In the genomic region with DNA sequence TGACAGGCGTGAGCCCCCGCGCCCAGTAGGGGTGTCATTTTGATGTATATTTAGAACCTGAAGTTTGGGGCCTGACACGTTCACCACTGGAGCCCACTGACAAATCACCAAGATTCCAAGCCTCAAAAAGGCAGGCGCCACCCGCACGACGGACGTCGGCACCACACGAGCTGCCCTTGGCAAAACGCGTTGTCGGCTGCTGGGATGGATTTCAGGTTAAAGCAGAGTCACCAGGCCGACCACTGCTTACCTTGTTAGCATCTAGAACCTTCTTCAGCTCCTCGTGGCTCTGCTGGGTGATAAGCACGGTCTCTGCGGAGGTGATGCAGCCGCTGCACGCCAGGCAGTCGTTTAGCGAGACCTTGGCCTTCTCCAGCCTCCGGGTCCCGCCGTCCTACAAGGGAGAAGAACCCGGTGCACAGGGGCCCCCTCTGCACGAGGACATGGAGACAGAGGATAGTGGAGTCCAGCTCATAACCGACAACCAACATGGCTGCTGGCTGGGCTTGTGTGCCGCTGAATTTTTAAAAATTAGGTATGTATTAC, we compare ENCODE assay signal across 15 cellular contexts. TPM values are rescaled to one million over a fixed set of nuclear protein-coding genes. Genes with fewer than 3 reads are reported as not detected.
DNase-seq lines count a peak whose midpoint lies in the region; ATAC-seq and TF ChIP-seq lines count a peak whose summit lies in the region.
"Had no signal": no experiment of that assay in that cellular context is flagged by ENCODE, and none has a peak within 500 bp of the region (broad histone marks: within the 10 kb centered on the region; RNA-seq: fewer than 3 reads in every experiment).

No MANE protein-coding gene starts in this region.

- intact Hi-C loops in CD4-positive, alpha-beta T cell (cut with DNase I, micrococcal nuclease), result no loop called here
- intact Hi-C loops in prostate gland (cut with DNase I) (no loop called here), dorsolateral prefrontal cortex (cut with DNase I) (no loop called here)

- no peaks in the 10 kb centered on the region for H3K27me3 ChIP-seq in CD4-positive, alpha-beta T cell (ENCODE audit: control insufficient read depth, insufficient read depth, low read length)
- H3K27me3 ChIP-seq in prostate gland (replicated peaks; ENCODE audit: insufficient read depth) (no peaks in the 10 kb centered on the region), dorsolateral prefrontal cortex (no peaks in the 10 kb centered on the region)

- no peaks in the 10 kb centered on the region for H3K4me1 ChIP-seq in prostate gland (replicated peaks)

- no peaks in the 10 kb centered on the region for H3K9me3 ChIP-seq in CD4-positive, alpha-beta T cell (ENCODE audit: control insufficient read depth, low read length)
- no peaks in the 10 kb centered on the region for H3K9me3 ChIP-seq in prostate gland
- H3K9me3 ChIP-seq: SK-N-SH had no signal

- WGBS in prostate gland, result 96% methylated on average over 29 of the region's 29 CpGs

- H3K4me3 Mint-ChIP-seq in CD4-positive, alpha-beta T cell, result peak overlapping the region; percentile 63
- H3K4me3 Mint-ChIP-seq in IgD-negative memory B cell (peak overlapping the region in 3 of 4 donors; percentile 87 to 98 (median 91)), T-cell (no peak overlapping the region)

- no peak for DNase-seq in CD4-positive, alpha-beta T cell
- DNase-seq in prostate gland (ENCODE audit: low spot score) (no peak), T-cell (no peak), dorsolateral prefrontal cortex (no peak)
- no peak for DNase-seq in activated effector memory CD4-positive, alpha-beta T cell treated with Interleukin-2 at 50 U/mL for 16 hours
- DNase-seq in stimulated activated CD4-positive, alpha-beta T cell treated with anti-CD3 and anti-CD28 coated beads, Interleukin-4, amount 100 ng/mL, for 1 hour, result no peak
- DNase-seq: DMS79, NCI-H226, PC-3, SK-N-SH had no signal

- TF ChIP-seq POLR2A in prostate gland (IDR thresholded peaks at IDR 0.05), result no peak

- CTCF ChIA-PET in CD4-positive, alpha-beta T cell (lab: Charles Lee), result no interaction called here
- CTCF ChIA-PET in T-cell (lab: Charles Lee), result no interaction called here

- H3K4me3 ChIP-seq in prostate gland (no peak overlapping the region), dorsolateral prefrontal cortex (no peak overlapping the region)
- H3K4me3 ChIP-seq: GM23338 had no signal

- POLR2A ChIA-PET in CD4-positive, alpha-beta T cell (lab: Charles Lee), result interaction anchor here (1.0 kb wide), 1 partner anchor 15 kb away, joined by 3 read pairs; no protein-coding TSS in a partner anchor
- POLR2A ChIA-PET in T-cell (lab: Charles Lee), result no interaction called here

- no peaks in the 10 kb centered on the region for H3K9me3 Mint-ChIP-seq in CD4-positive, alpha-beta T cell
- no peaks in the 10 kb centered on the region for H3K9me3 Mint-ChIP-seq in IgD-negative memory B cell
- H3K9me3 Mint-ChIP-seq in T-cell, result no peaks in the 10 kb centered on the region
- H3K9me3 Mint-ChIP-seq: GM23338; T-helper 1 cell treated with Interleukin-12 subunit alpha and Interleukin-12 subunit beta and Interleukin-4 antibody, amounts not matched to agents 30 μg/mL and 1 μg/mL, for 36 hours had no signal

- H3K27ac Mint-ChIP-seq in CD4-positive, alpha-beta T cell, result no peak overlapping the region
- H3K27ac Mint-ChIP-seq in IgD-negative memory B cell (peak overlapping the region in 2 of 3 donors; percentile 96 to 99), T-cell (no peak overlapping the region)

- ATAC-seq in CD4-positive, alpha-beta T cell (ENCODE audit: poor library complexity), result no peak
- ATAC-seq in T-cell (replicated peaks in 1 of 4), result no peak
- ATAC-seq: GM23338, HepG2, PC-3 had no signal

- H3K4me1 Mint-ChIP-seq in CD4-positive, alpha-beta T cell (ENCODE audit: low read depth), result no peaks in the 10 kb centered on the region
- H3K4me1 Mint-ChIP-seq in IgD-negative memory B cell (peaks cover 9 to 17% (median 10%) of the 10 kb centered on the region in 3 donors), T-cell (peaks cover 0 to 15% (median 14%) of the 10 kb centered on the region in 3 donors)

- H3K36me3 Mint-ChIP-seq in CD4-positive, alpha-beta T cell (ENCODE audit: low read depth), result peaks cover 33% of the 10 kb centered on the region
- H3K36me3 Mint-ChIP-seq in IgD-negative memory B cell, result peaks cover 4% of the 10 kb centered on the region
- peaks cover 12% of the 10 kb centered on the region for H3K36me3 Mint-ChIP-seq in T-cell

- no peak for TF ChIP-seq CTCF in CD4-positive, alpha-beta T cell (IDR thresholded peaks at IDR 0.05)
- TF ChIP-seq CTCF in VCaP (conservative IDR thresholded peaks at IDR 0.05) (no peak), prostate gland (IDR thresholded peaks at IDR 0.05) (no peak), dorsolateral prefrontal cortex (IDR thresholded peaks at IDR 0.05 in 54 of 56, conservative IDR thresholded peaks at IDR 0.05 in 2 of 56; ENCODE audit: low read depth in 1 of 56, partially characterized antibody in 56 of 56) (no peak)

- no peak overlapping the region for H3K27ac ChIP-seq in CD4-positive, alpha-beta T cell (ENCODE audit: low read depth, low read length)
- H3K27ac ChIP-seq in VCaP (peak overlapping the region; percentile 62), prostate gland (peak overlapping the region; percentile 42 to 67), dorsolateral prefrontal cortex (no peak overlapping the region)

- no peaks in the 10 kb centered on the region for H3K27me3 Mint-ChIP-seq in CD4-positive, alpha-beta T cell
- H3K27me3 Mint-ChIP-seq in IgD-negative memory B cell, result no peaks in the 10 kb centered on the region
- no peaks in the 10 kb centered on the region for H3K27me3 Mint-ChIP-seq in T-cell

- H3K36me3 ChIP-seq in prostate gland, result peaks cover 0 to 14% of the 10 kb centered on the region in 2 donors

RNA-seq across cellular contexts. Expression of a gene that starts 3.8 kb away (rescaled TPM):
- 10 to 100 TPM; 33.3 to 38.2 TPM for total RNA-seq in CD4-positive, alpha-beta T cell
- 29.4 TPM for polyA plus RNA-seq in IgD-negative memory B cell
- total RNA-seq in prostate gland (10 to 100 TPM; 56.7 to 76.6 TPM), T-cell (10 to 100 TPM; 36.2 to 69.1 (median 58.6) TPM), dorsolateral prefrontal cortex (10 to 100 TPM; 32.4 to 98.2 (median 48.8) TPM)

RNA-seq across cellular contexts. Expression of a gene that starts 10.1 kb away (rescaled TPM):
- total RNA-seq in CD4-positive, alpha-beta T cell, result 1 to 10 TPM; 7.1 to 9.2 TPM
- 10.0 TPM for polyA plus RNA-seq in IgD-negative memory B cell
- 10 to 100 TPM in 1 of 2 donors, 1 to 10 TPM in 1; 7.7 to 10.1 TPM for total RNA-seq in prostate gland
- total RNA-seq in T-cell, result 10 to 100 TPM in 4 of 5 donors, 1 to 10 TPM in 1; 9.9 to 50.1 (median 31.6) TPM
- 10 to 100 TPM; 27.4 to 81.3 (median 41.5) TPM for total RNA-seq in dorsolateral prefrontal cortex

RNA-seq across cellular contexts. Expression of a gene that starts 10.8 kb away (rescaled TPM):
- total RNA-seq in CD4-positive, alpha-beta T cell, result 1 to 10 TPM; 1.2 to 2.7 TPM
- polyA plus RNA-seq in IgD-negative memory B cell, result 0.74 TPM
- total RNA-seq in prostate gland (1 to 10 TPM; 2.3 to 3.0 TPM), T-cell (10 to 100 TPM in 1 of 5 donors, 1 to 10 TPM in 4; 3.1 to 17.1 (median 8.6) TPM), dorsolateral prefrontal cortex (10 to 100 TPM in 15 of 120 experiments, 1 to 10 TPM in 105; 2.3 to 15.5 (median 6.8) TPM)

RNA-seq across cellular contexts. Expression of a gene that starts 16.1 kb away (rescaled TPM):
- total RNA-seq in CD4-positive, alpha-beta T cell, result 1 to 10 TPM; 8.1 TPM
- 84.7 TPM for polyA plus RNA-seq in IgD-negative memory B cell
- total RNA-seq in prostate gland, result 10 to 100 TPM; 55.3 to 73.1 TPM
- total RNA-seq in T-cell, result 10 to 100 TPM; 22.9 to 38.8 (median 27.2) TPM
- total RNA-seq in dorsolateral prefrontal cortex, result 10 to 100 TPM; 38.5 to 95.7 (median 64.7) TPM

RNA-seq across cellular contexts. Expression of a gene that starts 22.1 kb away (rescaled TPM):
- total RNA-seq in CD4-positive, alpha-beta T cell, result 1 to 10 TPM; 2.6 to 3.2 TPM
- polyA plus RNA-seq in IgD-negative memory B cell, result 2.8 TPM
- total RNA-seq in prostate gland (10 to 100 TPM; 52.0 to 78.2 TPM), T-cell (10 to 100 TPM in 3 of 5 donors, 1 to 10 TPM in 2; 4.2 to 18.2 (median 12.0) TPM), dorsolateral prefrontal cortex (100 to 1,000 TPM in 119 of 120 experiments, 10 to 100 TPM in 1; 84.0 to 448 (median 154) TPM)

Comparison
In these comparisons a context has a peak if more than half of its experiments do, and no peak if none do; other contexts are left out.
1. H3K27ac ChIP-seq: peak in VCaP (single experiment) and prostate gland (2 of 2); none in CD4-positive, alpha-beta T cell (single experiment) and dorsolateral prefrontal cortex (0 of 59).
2. H3K27ac Mint-ChIP-seq: peak in IgD-negative memory B cell (2 of 3); none in CD4-positive, alpha-beta T cell (single experiment) and T-cell (0 of 2).
3. H3K4me3 Mint-ChIP-seq: peak in CD4-positive, alpha-beta T cell (single experiment) and IgD-negative memory B cell (3 of 4); none in T-cell (0 of 3).